ENCODE assay signal across 26 cellular contexts in genomic region chr9:94666364-94667099, GRCh38. TPM values are rescaled to one million over a fixed set of nuclear protein-coding genes. Genes with fewer than 3 reads are reported as not detected.
A peak's percentile ranks its signal among the peaks of the same experiment; 100 is the strongest.
DNase-seq lines count a peak whose midpoint lies in the region; ATAC-seq, FAIRE-seq and TF ChIP-seq lines count a peak whose summit lies in the region.
"Had no signal": no experiment of that assay in that cellular context is flagged by ENCODE, and none has a peak within 500 bp of the region (broad histone marks: within the 10 kb centered on the region; RNA-seq: fewer than 3 reads in every experiment).

No MANE protein-coding gene starts in this region.

- no peak overlapping the region for H3K56ac ChIP-seq in IMR-90 (ENCODE audit: extremely low read depth, insufficient read depth, low read length)

- TF ChIP-seq RAD21 in IMR-90 (IDR thresholded peaks at IDR 0.05; ENCODE audit: low read length) = no peak

- 83% methylated on average over 3 of the region's 14 CpGs; no CpG with 5 or more reads in 1 of the 2 experiments for WGBS in IMR-90 (ENCODE audit: extremely low coverage in 2 of 2, insufficient read length in 1 of 2), 2 experiments

- H2AK9ac ChIP-seq in IMR-90 (replicated peaks; ENCODE audit: low read depth, low read length, poor library complexity) = no peak overlapping the region

- H2BK5ac ChIP-seq in IMR-90 (ENCODE audit: low read depth, low read length, poor library complexity, severe bottlenecking) = no peak overlapping the region

- intact Hi-C loops in IMR-90 (cut with micrococcal nuclease) (loop anchor here (10.0 kb wide), 1 partner anchor 598 kb away; no protein-coding TSS in a partner anchor), kidney (cut with DNase I) (no loop called here)

- no peak overlapping the region; the same call in 1 of the 2 replicates for H3K23ac ChIP-seq in IMR-90 (ENCODE audit: low read depth, low read length)

- no peak overlapping the region for H4K91ac ChIP-seq in IMR-90 (ENCODE audit: insufficient read depth, low read depth, low read length)

- no peaks in the 10 kb centered on the region for H3K36me3 Mint-ChIP-seq in nephron (ENCODE audit: low read depth)

- TF ChIP-seq POLR2A in IMR-90 (IDR thresholded peaks at IDR 0.05; ENCODE audit: low read depth, low read length) (no peak), GM12892 (IDR thresholded peaks at IDR 0.05; ENCODE audit: low read depth, low read length) (no peak)

- H3K9me3 ChIP-seq in IMR-90 (ENCODE audit: control insufficient read depth, insufficient read depth, low read length) (no peaks in the 10 kb centered on the region), kidney (ENCODE audit: control insufficient read depth in 1 of 2, low read length in 2 of 2) (no peaks in the 10 kb centered on the region)

- no peak overlapping the region for H2AFZ ChIP-seq in IMR-90 (replicated peaks; ENCODE audit: low read length, poor library complexity)

- no peaks in the 10 kb centered on the region for H3K36me3 ChIP-seq in IMR-90 (ENCODE audit: control insufficient read depth, insufficient read depth, low read length)
- H3K36me3 ChIP-seq in kidney (ENCODE audit: control insufficient read depth in 1 of 2, insufficient read depth in 2 of 2, low read length in 2 of 2) = no peaks in the 10 kb centered on the region
- H3K36me3 ChIP-seq: BLaER1 treated with 17β-estradiol and CSF1 and Interleukin-3, amounts not matched to agents 10 nM and 100 nM had no signal

- POLR2A ChIA-PET in IMR-90 (lab: Charles Lee; ENCODE audit: unreplicated experiment) = no interaction called here

- no peak overlapping the region for H2BK20ac ChIP-seq in IMR-90 (ENCODE audit: low read depth, low read length)

- no peaks in the 10 kb centered on the region for H3K4me1 ChIP-seq in IMR-90 (ENCODE audit: control insufficient read depth, insufficient read depth, low read length)
- peaks cover 9 to 11% of the 10 kb centered on the region in 2 donors for H3K4me1 ChIP-seq in kidney (ENCODE audit: control insufficient read depth in 1 of 2, insufficient read depth in 1 of 2, low read depth in 1 of 2, low read length in 2 of 2)

- no peak overlapping the region for H2BK120ac ChIP-seq in IMR-90 (ENCODE audit: low read depth, low read length)

- H3K4me2 ChIP-seq in IMR-90 (ENCODE audit: low read depth, low read length) = no peak overlapping the region
- H3K4me2 ChIP-seq: BLaER1 treated with 17β-estradiol and CSF1 and Interleukin-3, amounts not matched to agents 10 nM and 100 nM had no signal

- no peak overlapping the region for H2AK5ac ChIP-seq in IMR-90 (ENCODE audit: low read depth, low read length)

- no peak overlapping the region for H3K4me3 Mint-ChIP-seq in nephron

- no peak overlapping the region for H2BK15ac ChIP-seq in IMR-90 (ENCODE audit: low read depth, low read length)

- H3K27me3 ChIP-seq in IMR-90 (ENCODE audit: control insufficient read depth, insufficient read depth, low read length) = peaks cover 19% of the 10 kb centered on the region
- H3K27me3 ChIP-seq: BLaER1 treated with 17β-estradiol and CSF1 and Interleukin-3, amounts not matched to agents 10 nM and 100 nM had no signal

- H4K5ac ChIP-seq in IMR-90 (ENCODE audit: low read depth, low read length) = no peak overlapping the region

- H3K4me3 ChIP-seq in IMR-90 (ENCODE audit: insufficient read depth, low read depth, low read length) (no peak overlapping the region), kidney (ENCODE audit: low read length in 2 of 2) (no peak overlapping the region)
- H3K4me3 ChIP-seq: BLaER1 treated with 17β-estradiol and CSF1 and Interleukin-3, amounts not matched to agents 10 nM and 100 nM had no signal

- peaks cover 5% of the 10 kb centered on the region for H3K4me1 Mint-ChIP-seq in nephron

- H3K18ac ChIP-seq in IMR-90 (ENCODE audit: low read depth, low read length) = no peak overlapping the region

- no peak overlapping the region for H4K8ac ChIP-seq in IMR-90 (ENCODE audit: low read depth in 2 of 2, low read length in 2 of 2)

- H3K9ac ChIP-seq in IMR-90 (ENCODE audit: low read depth, low read length) = no peak overlapping the region
- peak overlapping the region in 1 of 2 donors; percentile 4 for H3K9ac ChIP-seq in kidney (ENCODE audit: low read length in 2 of 2)
- H3K9ac ChIP-seq: BLaER1 treated with 17β-estradiol and CSF1 and Interleukin-3, amounts not matched to agents 10 nM and 100 nM had no signal

- H3K27ac ChIP-seq in IMR-90 (ENCODE audit: insufficient read depth, low read length) = no peak overlapping the region
- H3K27ac ChIP-seq in kidney (ENCODE audit: low read depth in 2 of 2, low read length in 2 of 2) = peak overlapping the region; percentile 87 to 90
- H3K27ac ChIP-seq: BLaER1 treated with 17β-estradiol and CSF1 and Interleukin-3, amounts not matched to agents 10 nM and 100 nM had no signal

- H3K79me1 ChIP-seq in IMR-90 (ENCODE audit: low read depth in 1 of 2, low read length in 2 of 2) = no peaks in the 10 kb centered on the region

- FAIRE-seq in kidney (lab: Jason Lieb, UNC) = no peak
- no peak for FAIRE-seq in GM12892 (lab: Jason Lieb, UNC)

- no peaks in the 10 kb centered on the region for H4K20me1 ChIP-seq in IMR-90 (ENCODE audit: insufficient read depth, low read length)
- H4K20me1 ChIP-seq: BLaER1 treated with 17β-estradiol and CSF1 and Interleukin-3, amounts not matched to agents 10 nM and 100 nM had no signal

- no TSS peak for BruUV-seq in IMR-90 (replicated peaks; lab: Mats Ljungman, UMichigan)

- CTCF ChIA-PET in IMR-90 (lab: Yijun Ruan, JAX) = interaction anchor here (0.6 kb wide), 1 partner anchor 15 kb away, joined by 3 read pairs; no protein-coding TSS in a partner anchor

- in situ Hi-C loops in IMR-90 (cut with MboI; ENCODE audit: low sequenced_read_pairs) = loop anchor here (10.0 kb wide), 1 partner anchor 1548 kb away; no protein-coding TSS in a partner anchor

- peak overlapping the region in 2 of 3 experiments; percentile 54 to 79 for H3K27ac Mint-ChIP-seq in nephron

- H3K9me1 ChIP-seq in IMR-90 (ENCODE audit: insufficient read depth, low read length) = no peaks in the 10 kb centered on the region

- ATAC-seq in IMR-90 (ENCODE audit: low read depth) = no peak
- ATAC-seq in GM21619 (IDR thresholded peaks at IDR 0.05; ENCODE audit: unreplicated experiment) = no peak

- no peaks in the 10 kb centered on the region for H3K9me3 Mint-ChIP-seq in nephron
- H3K9me3 Mint-ChIP-seq: CD4-positive, alpha-beta memory T cell; HFFc6 had no signal

- no peak overlapping the region for H3K14ac ChIP-seq in IMR-90 (replicated peaks; ENCODE audit: low read depth, low read length)

- DNase-seq in IMR-90 (no peak), kidney (no peak), GM12892 (ENCODE audit: insufficient read length) (no peak), GF-D8 (lab: John Stamatoyannopoulos, UW) (no peak), NAMALWA (ENCODE audit: low spot score) (no peak)
- DNase-seq: ACHN; Calu3; CD4-positive, alpha-beta memory T cell; DMS153; GDM1; H7; HFFc6; KBM-7; MM.1S; NCI-H1092; NCI-H1436 treated with DMSO at 0.1 percent for 48 hours; NCI-H2029; NCI-H2171 treated with DMSO at 0.1 percent for 48 hours; NCI-H446; NCI-H526; Right ventricle myocardium superior had no signal

- TF ChIP-seq CTCF in IMR-90 (conservative IDR thresholded peaks at IDR 0.05; ENCODE audit: low read depth, low read length) (no peak), kidney (IDR thresholded peaks at IDR 0.05; ENCODE audit: borderline replicate concordance, extremely low read depth, insufficient read depth) (no peak), nephron (IDR thresholded peaks at IDR 0.05; ENCODE audit: unreplicated experiment in 3 of 3) (no peak)

- H3K4ac ChIP-seq in IMR-90 (ENCODE audit: low read depth, low read length) = no peak overlapping the region

- dilution Hi-C loops in IMR-90 (cut with HindIII; ENCODE audit: low sequenced_read_pairs, unreplicated experiment) = no loop called here

- H3K27me3 Mint-ChIP-seq in nephron (ENCODE audit: low read depth) = no peaks in the 10 kb centered on the region

TF ChIP-seq in IMR-90, 13 proteins besides CTCF, POLR2A, EP300 and RAD21:
- TF ChIP-seq MAFK (IDR thresholded peaks at IDR 0.05; ENCODE audit: low read depth, low read length) = peak; percentile 27
- no peak for TF ChIP-seq SMC3 (IDR thresholded peaks at IDR 0.05; ENCODE audit: low read depth, low read length)
TF ChIP-seq in IMR-90: peak in this region for 1.

RNA-seq across cellular contexts. Expression of gene FBP1, which starts 27.2 kb away (rescaled TPM):
- total RNA-seq in IMR-90 (2012; rRNA removed) (not detected in 2 replicates), kidney (27.3 TPM)
- polyA plus RNA-seq in IMR-90 (2012; rRNA removed) (not detected in 2 replicates), kidney (ENCODE audit: insufficient read depth, low read depth, low replicate concordance) (266 TPM)
- 0.10 TPM in 1 of 2 replicates, not detected in the other for polyA plus RNA-seq in IMR-90 (2012; cell fraction: cytosol; rRNA removed)
- not detected in 2 replicates for polyA plus RNA-seq in IMR-90 (2012; cell fraction: nucleus; rRNA removed; ENCODE audit: low replicate concordance)
- polyA plus RNA-seq in GM12892 (2012; ENCODE audit: missing spikeins) = not detected
- total RNA-seq: Daoy, HFFc6, RPMI7951 had no signal

RNA-seq across cellular contexts. Expression of gene AOPEP, which starts 60.0 kb away (rescaled TPM):
- 38.7 and 38.9 TPM in 2 replicates for total RNA-seq in IMR-90 (2012; rRNA removed)
- polyA plus RNA-seq in IMR-90 (2012; rRNA removed) = 34.9 and 38.1 TPM in 2 replicates
- 23.1 and 34.2 TPM in 2 replicates for polyA plus RNA-seq in IMR-90 (2012; cell fraction: cytosol; rRNA removed)
- 40.9 and 77.9 TPM in 2 replicates for polyA plus RNA-seq in IMR-90 (2012; cell fraction: nucleus; rRNA removed; ENCODE audit: low replicate concordance)
- total RNA-seq in kidney = 119 TPM
- polyA plus RNA-seq in kidney (ENCODE audit: insufficient read depth, low read depth, low replicate concordance) = 52.2 TPM
- polyA plus RNA-seq in GM12892 (2012; ENCODE audit: missing spikeins) = 4.3 TPM

Comparison
In these comparisons a context has a peak if more than half of its experiments do, and no peak if none do; other contexts are left out.
1. RNA of gene FBP1, which starts 27.2 kb away (total RNA-seq): 27.3 TPM in kidney (single experiment); not detected in IMR-90; every median in the first group is over 10 times any median in the second.